In genomic region chr1:155033524-155033923, GRCh38 we compare ENCODE assay signal across 22 cellular contexts. TPM values are rescaled to one million over a fixed set of nuclear protein-coding genes. Genes with fewer than 3 reads are reported as not detected.
DNase-seq lines count a peak whose midpoint lies in the region; ATAC-seq, FAIRE-seq and TF ChIP-seq lines count a peak whose summit lies in the region.
"Had no signal": no experiment of that assay in that cellular context is flagged by ENCODE, and none has a peak within 500 bp of the region (broad histone marks: within the 10 kb centered on the region; RNA-seq: fewer than 3 reads in every experiment).

Gene DCST1, plus strand, starts transcription at chr1:155033824. Its CDS starts 213 bp downstream, at chr1:155034037.
Gene DCST2, minus strand, starts transcription at chr1:155033781. Its CDS starts 80 bp downstream, at chr1:155033701.

- H2BK12ac ChIP-seq in neuronal stem cell (ENCODE audit: low read length), result no peak within 1 kb of the TSS

- H2AFZ ChIP-seq in mammary epithelial cell (ENCODE audit: low read depth, low read length) (peak within 1 kb of the TSS; percentile 73), neuronal stem cell (ENCODE audit: low read length) (no peak within 1 kb of the TSS)

- no peak within 1 kb of the TSS for H3K14ac ChIP-seq in neuronal stem cell (ENCODE audit: low read length)

- peaks cover 0 to 3% of the 10 kb centered on the region in 2 donors for H3K4me1 Mint-ChIP-seq in effector memory CD8-positive, alpha-beta T cell (ENCODE audit: low read depth in 2 of 2)
- H3K4me1 Mint-ChIP-seq: CD4-positive, alpha-beta memory T cell had no signal

- dilution Hi-C loops in mammary epithelial cell (cut with HindIII; ENCODE audit: low sequenced_read_pairs), result no loop called here

- H4K91ac ChIP-seq in neuronal stem cell (ENCODE audit: low read depth, low read length, poor library complexity), result no peak within 1 kb of the TSS

- H3K9me3 ChIP-seq in mammary epithelial cell (replicated peaks; ENCODE audit: insufficient read depth, low read length), result no peaks in the 10 kb centered on the region
- no peaks in the 10 kb centered on the region for H3K9me3 ChIP-seq in breast epithelium
- no peaks in the 10 kb centered on the region for H3K9me3 ChIP-seq in kidney (ENCODE audit: control insufficient read depth in 1 of 2, low read length in 2 of 2)
- no peaks in the 10 kb centered on the region for H3K9me3 ChIP-seq in neuronal stem cell (replicated peaks in 1 of 2; ENCODE audit: control insufficient read depth in 2 of 2, insufficient read depth in 1 of 2, low read depth in 1 of 2, low read length in 2 of 2)
- H3K9me3 ChIP-seq: BLaER1 had no signal

- in situ Hi-C loops in mammary epithelial cell (cut with MboI; ENCODE audit: low sequenced_read_pairs in 2 of 2), result no loop called here

- no peaks in the 10 kb centered on the region for H3K79me2 ChIP-seq in mammary epithelial cell (ENCODE audit: insufficient read depth, low read length)

- no peak within 1 kb of the TSS for H3K4me3 Mint-ChIP-seq in effector memory CD8-positive, alpha-beta T cell
- H3K4me3 Mint-ChIP-seq: CD4-positive, alpha-beta memory T cell; H9 had no signal

- no peak within 1 kb of the TSS for H4K8ac ChIP-seq in neuronal stem cell (ENCODE audit: low read depth, low read length)

- CTCF ChIA-PET in mammary epithelial cell (lab: Charles Lee; ENCODE audit: low non-redundant PET), result no interaction called here

- BruUV-seq in mammary epithelial cell (replicated peaks; lab: Mats Ljungman, UMichigan), result no TSS peak

- no peaks in the 10 kb centered on the region for H4K20me1 ChIP-seq in mammary epithelial cell (ENCODE audit: insufficient read depth, low read length)
- H4K20me1 ChIP-seq: BLaER1 had no signal

- H3K4ac ChIP-seq in neuronal stem cell (ENCODE audit: low read length), result no peak within 1 kb of the TSS

- peak within 1 kb of the TSS; percentile 79 for H2AK5ac ChIP-seq in neuronal stem cell (ENCODE audit: low read depth, low read length)

- WGBS in mammary epithelial cell (ENCODE audit: low coverage, missing lambda C conversion rate), result 99% methylated on average over 8 of the region's 9 CpGs
- no CpG with 5 or more reads among the region's 9 CpGs for WGBS in neuronal stem cell (ENCODE audit: extremely low coverage in 2 of 2, insufficient read length in 2 of 2, insufficient replicate concordance in 1 of 2), 2 donors

- H3K79me1 ChIP-seq in neuronal stem cell (ENCODE audit: low read depth, low read length), result no peaks in the 10 kb centered on the region

- H2BK15ac ChIP-seq in neuronal stem cell (ENCODE audit: low read length), result peak within 1 kb of the TSS; percentile 56

- peaks cover 21% of the 10 kb centered on the region for H3K4me1 ChIP-seq in mammary epithelial cell (ENCODE audit: insufficient read depth, low read length)
- peaks cover 0 to under 1% of the 10 kb centered on the region in 2 donors for H3K4me1 ChIP-seq in breast epithelium
- no peaks in the 10 kb centered on the region for H3K4me1 ChIP-seq in kidney (ENCODE audit: control insufficient read depth in 1 of 2, insufficient read depth in 1 of 2, low read depth in 1 of 2, low read length in 2 of 2)
- H3K4me1 ChIP-seq in neuronal stem cell (ENCODE audit: control insufficient read depth in 2 of 2, insufficient read depth in 1 of 2, low read depth in 1 of 2, low read length in 2 of 2), result peaks cover 2 to 7% of the 10 kb centered on the region in 2 donors

- H2BK120ac ChIP-seq in neuronal stem cell (ENCODE audit: low read depth, low read length), result no peak within 1 kb of the TSS

- H3K23ac ChIP-seq in neuronal stem cell (ENCODE audit: low read depth, low read length, poor library complexity), result no peak within 1 kb of the TSS

- H3K36me3 Mint-ChIP-seq in effector memory CD8-positive, alpha-beta T cell (ENCODE audit: insufficient read depth), result peaks cover 3% of the 10 kb centered on the region
- H3K36me3 Mint-ChIP-seq: CD4-positive, alpha-beta memory T cell had no signal

- H3K27ac ChIP-seq in mammary epithelial cell (ENCODE audit: insufficient read depth, low read depth, low read length) (no peak within 1 kb of the TSS), breast epithelium (no peak within 1 kb of the TSS), kidney (ENCODE audit: low read depth in 2 of 2, low read length in 2 of 2) (no peak within 1 kb of the TSS), neuronal stem cell (replicated peaks; ENCODE audit: low read length) (no peak within 1 kb of the TSS)
- H3K27ac ChIP-seq: 22Rv1, BLaER1 had no signal

- H3K4me3 ChIP-seq in mammary epithelial cell (replicated peaks in 1 of 3; ENCODE audit: insufficient read depth in 1 of 3, low read depth in 2 of 3, low read length in 3 of 3), result no peak within 1 kb of the TSS
- H3K4me3 ChIP-seq in breast epithelium, result no peak within 1 kb of the TSS
- H3K4me3 ChIP-seq in kidney (ENCODE audit: low read length in 2 of 2), result no peak within 1 kb of the TSS
- no peak within 1 kb of the TSS for H3K4me3 ChIP-seq in neuronal stem cell (ENCODE audit: low read length in 2 of 2)
- H3K4me3 ChIP-seq: BLaER1 had no signal

- TF ChIP-seq CTCF in mammary epithelial cell (conservative IDR thresholded peaks at IDR 0.05 in 1 of 2, IDR thresholded peaks at IDR 0.05 in 1 of 2; ENCODE audit: extremely low read depth in 1 of 2, insufficient read depth in 1 of 2, low read depth in 1 of 2, low read length in 2 of 2) (no peak), breast epithelium (IDR thresholded peaks at IDR 0.05) (no peak), kidney (IDR thresholded peaks at IDR 0.05; ENCODE audit: borderline replicate concordance, extremely low read depth, insufficient read depth) (no peak)

- peaks cover 22 to 23% of the 10 kb centered on the region in 2 donors for H3K27me3 Mint-ChIP-seq in effector memory CD8-positive, alpha-beta T cell

- no peak for TF ChIP-seq POLR2A in breast epithelium (IDR thresholded peaks at IDR 0.05)

- H3K27me3 ChIP-seq in mammary epithelial cell (ENCODE audit: insufficient read depth, low read length), result no peaks in the 10 kb centered on the region
- no peaks in the 10 kb centered on the region for H3K27me3 ChIP-seq in breast epithelium
- H3K27me3 ChIP-seq in neuronal stem cell (ENCODE audit: control insufficient read depth in 3 of 3, insufficient read depth in 3 of 3, low read depth in 1 of 3, low read length in 3 of 3), result no peaks in the 10 kb centered on the region
- H3K27me3 ChIP-seq: BLaER1 had no signal

- peak within 1 kb of the TSS; percentile 54 for H3K18ac ChIP-seq in neuronal stem cell (ENCODE audit: low read length)

- no peak within 1 kb of the TSS for H3K9ac ChIP-seq in mammary epithelial cell (ENCODE audit: insufficient read depth, low read length)
- H3K9ac ChIP-seq in kidney (ENCODE audit: low read length in 2 of 2), result no peak within 1 kb of the TSS
- no peak within 1 kb of the TSS for H3K9ac ChIP-seq in neuronal stem cell (ENCODE audit: low read depth, low read length, poor library complexity)
- H3K9ac ChIP-seq: BLaER1 had no signal

- no peak for FAIRE-seq in kidney (lab: Jason Lieb, UNC)
- FAIRE-seq: GM12892, GM18507 had no signal

- no peak for ATAC-seq in effector memory CD8-positive, alpha-beta T cell (replicated peaks)
- ATAC-seq in GM19397 (IDR thresholded peaks at IDR 0.05; ENCODE audit: unreplicated experiment) (no peak), SK-N-SH treated with all-trans-retinoic acid at 6 μM for 48 hours (no peak)

- H3K36me3 ChIP-seq in mammary epithelial cell (ENCODE audit: insufficient read depth, low read length), result no peaks in the 10 kb centered on the region
- H3K36me3 ChIP-seq in breast epithelium, result no peaks in the 10 kb centered on the region
- H3K36me3 ChIP-seq in kidney (ENCODE audit: control insufficient read depth in 1 of 2, insufficient read depth in 2 of 2, low read length in 2 of 2), result no peaks in the 10 kb centered on the region
- no peaks in the 10 kb centered on the region for H3K36me3 ChIP-seq in neuronal stem cell (replicated peaks in 1 of 2; ENCODE audit: control insufficient read depth in 2 of 2, insufficient read depth in 2 of 2, low read length in 2 of 2)
- H3K36me3 ChIP-seq: BLaER1 had no signal

- H3K9me3 Mint-ChIP-seq in effector memory CD8-positive, alpha-beta T cell, result no peaks in the 10 kb centered on the region
- H3K9me3 Mint-ChIP-seq: CD4-positive, alpha-beta memory T cell; H9 had no signal

- H2BK5ac ChIP-seq in neuronal stem cell (ENCODE audit: low read length), result no peak within 1 kb of the TSS

- no peak within 1 kb of the TSS for H3K27ac Mint-ChIP-seq in effector memory CD8-positive, alpha-beta T cell
- H3K27ac Mint-ChIP-seq: CD14-positive monocyte, H9 had no signal

- no peak for DNase-seq in mammary epithelial cell
- DNase-seq in breast epithelium (ENCODE audit: low spot score in 2 of 2), result no peak
- DNase-seq in kidney, result peak; percentile 52
- DNase-seq in neuronal stem cell (ENCODE audit: low spot score), result no peak
- no peak for DNase-seq in effector memory CD8-positive, alpha-beta T cell
- DNase-seq in A172 (ENCODE audit: low spot score), result no peak
- DNase-seq: CD4-positive, alpha-beta memory T cell; DMS153; DMS79; GDM1; GOT3; H9 had no signal

- intact Hi-C loops in mammary epithelial cell (cut with micrococcal nuclease), result no loop called here
- intact Hi-C loops in breast epithelium (cut with DNase I; ENCODE audit: low total_unique reads), result no loop called here
- intact Hi-C loops in kidney (cut with DNase I), result no loop called here

- H3K4me2 ChIP-seq in mammary epithelial cell (ENCODE audit: insufficient read depth, low read depth, low read length) (peak within 1 kb of the TSS; percentile 17), neuronal stem cell (ENCODE audit: insufficient read depth, low read length, poor library complexity, severe bottlenecking) (no peak within 1 kb of the TSS)
- H3K4me2 ChIP-seq: BLaER1 had no signal

TF ChIP-seq in SK-N-SH treated with all-trans-retinoic acid at 6 μM for 48 hours, 23 proteins besides CTCF, POLR2A, EP300 and RAD21 (continues in another document):
- TF ChIP-seq ZFP3 (CRISPR knock-in tag; IDR thresholded peaks at IDR 0.05), result no peak
- no peak for TF ChIP-seq SNAI2 (CRISPR knock-in tag; IDR thresholded peaks at IDR 0.05)

RNA-seq across cellular contexts. Expression of gene DCST1, which starts in this region (rescaled TPM):
- not detected for total RNA-seq in mammary epithelial cell
- polyA plus RNA-seq in mammary epithelial cell, result not detected
- polyA minus RNA-seq in mammary epithelial cell, result not detected
- under 1 TPM; 0.16 to 0.66 (median 0.44) TPM for total RNA-seq in breast epithelium
- total RNA-seq in kidney, result not detected
- not detected for polyA plus RNA-seq in kidney (ENCODE audit: insufficient read depth, low read depth, low replicate concordance)
- polyA plus RNA-seq in neuronal stem cell (2013, experiment 1 of 2), result 0.03 TPM
- polyA plus RNA-seq in neuronal stem cell (2013, experiment 2 of 2), result 0.06 TPM
- total RNA-seq in A172 (2014; rRNA removed; shearing (Covaris generic)), result not detected in 2 replicates
- total RNA-seq: A673, Daoy, H9 had no signal
- polyA plus RNA-seq: AG04450; CD14-positive monocyte; CD4-positive, alpha-beta memory T cell had no signal

RNA-seq across cellular contexts. Expression of gene DCST2, which starts in this region (rescaled TPM):
- total RNA-seq in mammary epithelial cell (under 1 TPM; 0.33 to 0.66 TPM), breast epithelium (1 to 10 TPM in 2 of 3 donors, under 1 TPM in 1; 0.48 to 4.4 (median 3.3) TPM), kidney (1.4 TPM)
- polyA plus RNA-seq in mammary epithelial cell (0.15 TPM), kidney (ENCODE audit: insufficient read depth, low read depth, low replicate concordance) (0.43 TPM)
- polyA minus RNA-seq in mammary epithelial cell, result not detected
- 2.7 TPM for polyA plus RNA-seq in neuronal stem cell (2013, experiment 1 of 2)
- 2.2 TPM for polyA plus RNA-seq in neuronal stem cell (2013, experiment 2 of 2)
- 0.90 TPM in 1 of 2 replicates, not detected in the other for total RNA-seq in A172 (2014; rRNA removed; shearing (Covaris generic))
- total RNA-seq: Daoy had no signal
- polyA plus RNA-seq: CD14-positive monocyte; CD4-positive, alpha-beta memory T cell had no signal
